Comparison of ENCODE assay signal across 1 cellular context in genomic region chr15:51971353-51972133, GRCh38.
TF ChIP-seq lines count a peak whose summit lies in the region.

TSS of gene LEO1 (minus strand) at chr15:51971778. CDS start at chr15:51971745, 33 bp downstream.

TF ChIP-seq in H1, 55 proteins besides CTCF, POLR2A, EP300 and RAD21 (continued from another document):
- TF ChIP-seq, protein P1, sequence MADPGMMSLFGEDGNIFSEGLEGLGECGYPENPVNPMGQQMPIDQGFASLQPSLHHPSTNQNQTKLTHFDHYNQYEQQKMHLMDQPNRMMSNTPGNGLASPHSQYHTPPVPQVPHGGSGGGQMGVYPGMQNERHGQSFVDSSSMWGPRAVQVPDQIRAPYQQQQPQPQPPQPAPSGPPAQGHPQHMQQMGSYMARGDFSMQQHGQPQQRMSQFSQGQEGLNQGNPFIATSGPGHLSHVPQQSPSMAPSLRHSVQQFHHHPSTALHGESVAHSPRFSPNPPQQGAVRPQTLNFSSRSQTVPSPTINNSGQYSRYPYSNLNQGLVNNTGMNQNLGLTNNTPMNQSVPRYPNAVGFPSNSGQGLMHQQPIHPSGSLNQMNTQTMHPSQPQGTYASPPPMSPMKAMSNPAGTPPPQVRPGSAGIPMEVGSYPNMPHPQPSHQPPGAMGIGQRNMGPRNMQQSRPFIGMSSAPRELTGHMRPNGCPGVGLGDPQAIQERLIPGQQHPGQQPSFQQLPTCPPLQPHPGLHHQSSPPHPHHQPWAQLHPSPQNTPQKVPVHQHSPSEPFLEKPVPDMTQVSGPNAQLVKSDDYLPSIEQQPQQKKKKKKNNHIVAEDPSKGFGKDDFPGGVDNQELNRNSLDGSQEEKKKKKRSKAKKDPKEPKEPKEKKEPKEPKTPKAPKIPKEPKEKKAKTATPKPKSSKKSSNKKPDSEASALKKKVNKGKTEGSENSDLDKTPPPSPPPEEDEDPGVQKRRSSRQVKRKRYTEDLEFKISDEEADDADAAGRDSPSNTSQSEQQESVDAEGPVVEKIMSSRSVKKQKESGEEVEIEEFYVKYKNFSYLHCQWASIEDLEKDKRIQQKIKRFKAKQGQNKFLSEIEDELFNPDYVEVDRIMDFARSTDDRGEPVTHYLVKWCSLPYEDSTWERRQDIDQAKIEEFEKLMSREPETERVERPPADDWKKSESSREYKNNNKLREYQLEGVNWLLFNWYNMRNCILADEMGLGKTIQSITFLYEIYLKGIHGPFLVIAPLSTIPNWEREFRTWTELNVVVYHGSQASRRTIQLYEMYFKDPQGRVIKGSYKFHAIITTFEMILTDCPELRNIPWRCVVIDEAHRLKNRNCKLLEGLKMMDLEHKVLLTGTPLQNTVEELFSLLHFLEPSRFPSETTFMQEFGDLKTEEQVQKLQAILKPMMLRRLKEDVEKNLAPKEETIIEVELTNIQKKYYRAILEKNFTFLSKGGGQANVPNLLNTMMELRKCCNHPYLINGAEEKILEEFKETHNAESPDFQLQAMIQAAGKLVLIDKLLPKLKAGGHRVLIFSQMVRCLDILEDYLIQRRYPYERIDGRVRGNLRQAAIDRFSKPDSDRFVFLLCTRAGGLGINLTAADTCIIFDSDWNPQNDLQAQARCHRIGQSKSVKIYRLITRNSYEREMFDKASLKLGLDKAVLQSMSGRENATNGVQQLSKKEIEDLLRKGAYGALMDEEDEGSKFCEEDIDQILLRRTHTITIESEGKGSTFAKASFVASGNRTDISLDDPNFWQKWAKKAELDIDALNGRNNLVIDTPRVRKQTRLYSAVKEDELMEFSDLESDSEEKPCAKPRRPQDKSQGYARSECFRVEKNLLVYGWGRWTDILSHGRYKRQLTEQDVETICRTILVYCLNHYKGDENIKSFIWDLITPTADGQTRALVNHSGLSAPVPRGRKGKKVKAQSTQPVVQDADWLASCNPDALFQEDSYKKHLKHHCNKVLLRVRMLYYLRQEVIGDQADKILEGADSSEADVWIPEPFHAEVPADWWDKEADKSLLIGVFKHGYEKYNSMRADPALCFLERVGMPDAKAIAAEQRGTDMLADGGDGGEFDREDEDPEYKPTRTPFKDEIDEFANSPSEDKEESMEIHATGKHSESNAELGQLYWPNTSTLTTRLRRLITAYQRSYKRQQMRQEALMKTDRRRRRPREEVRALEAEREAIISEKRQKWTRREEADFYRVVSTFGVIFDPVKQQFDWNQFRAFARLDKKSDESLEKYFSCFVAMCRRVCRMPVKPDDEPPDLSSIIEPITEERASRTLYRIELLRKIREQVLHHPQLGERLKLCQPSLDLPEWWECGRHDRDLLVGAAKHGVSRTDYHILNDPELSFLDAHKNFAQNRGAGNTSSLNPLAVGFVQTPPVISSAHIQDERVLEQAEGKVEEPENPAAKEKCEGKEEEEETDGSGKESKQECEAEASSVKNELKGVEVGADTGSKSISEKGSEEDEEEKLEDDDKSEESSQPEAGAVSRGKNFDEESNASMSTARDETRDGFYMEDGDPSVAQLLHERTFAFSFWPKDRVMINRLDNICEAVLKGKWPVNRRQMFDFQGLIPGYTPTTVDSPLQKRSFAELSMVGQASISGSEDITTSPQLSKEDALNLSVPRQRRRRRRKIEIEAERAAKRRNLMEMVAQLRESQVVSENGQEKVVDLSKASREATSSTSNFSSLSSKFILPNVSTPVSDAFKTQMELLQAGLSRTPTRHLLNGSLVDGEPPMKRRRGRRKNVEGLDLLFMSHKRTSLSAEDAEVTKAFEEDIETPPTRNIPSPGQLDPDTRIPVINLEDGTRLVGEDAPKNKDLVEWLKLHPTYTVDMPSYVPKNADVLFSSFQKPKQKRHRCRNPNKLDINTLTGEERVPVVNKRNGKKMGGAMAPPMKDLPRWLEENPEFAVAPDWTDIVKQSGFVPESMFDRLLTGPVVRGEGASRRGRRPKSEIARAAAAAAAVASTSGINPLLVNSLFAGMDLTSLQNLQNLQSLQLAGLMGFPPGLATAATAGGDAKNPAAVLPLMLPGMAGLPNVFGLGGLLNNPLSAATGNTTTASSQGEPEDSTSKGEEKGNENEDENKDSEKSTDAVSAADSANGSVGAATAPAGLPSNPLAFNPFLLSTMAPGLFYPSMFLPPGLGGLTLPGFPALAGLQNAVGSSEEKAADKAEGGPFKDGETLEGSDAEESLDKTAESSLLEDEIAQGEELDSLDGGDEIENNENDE (IDR thresholded peaks at IDR 0.05; ENCODE audit: insufficient replicate concordance, low read length): no peak
- TF ChIP-seq TAF7 (optimal IDR thresholded peaks at IDR 0.05; ENCODE audit: borderline replicate concordance, low read depth, low read length): peak; percentile 64
- TF ChIP-seq KDM1A (IDR thresholded peaks at IDR 0.05; ENCODE audit: borderline replicate concordance, low read length): no peak
- peak; percentile 98 for TF ChIP-seq ASH2L (IDR thresholded peaks at IDR 0.05; ENCODE audit: low read length)
- TF ChIP-seq ZNF274 (IDR thresholded peaks at IDR 0.05; ENCODE audit: borderline replicate concordance, extremely low read depth, low read length): no peak
- TF ChIP-seq ATF2 (IDR thresholded peaks at IDR 0.05; ENCODE audit: low read length): peak; percentile 32; the same call in 1 of the 2 replicates
- TF ChIP-seq EGR1 (IDR thresholded peaks at IDR 0.05; ENCODE audit: borderline replicate concordance, low read depth, low read length): no peak
- peak; percentile 95 for TF ChIP-seq RBBP5 (IDR thresholded peaks at IDR 0.05; ENCODE audit: borderline replicate concordance, low read depth, low read length)
- TF ChIP-seq SAP30 (IDR thresholded peaks at IDR 0.05; ENCODE audit: insufficient read depth, insufficient replicate concordance, low read length): peak; percentile 52
- TF ChIP-seq ATF3 (IDR thresholded peaks at IDR 0.05; ENCODE audit: insufficient read depth, low read depth, low read length): peak; percentile 93
- no peak for TF ChIP-seq BCL11A (IDR thresholded peaks at IDR 0.05; ENCODE audit: low read depth in 2 of 2, low read length in 2 of 2)
- peak; percentile 96 for TF ChIP-seq PHF8 (conservative IDR thresholded peaks at IDR 0.05; ENCODE audit: low read depth, low read length)
- TF ChIP-seq KDM4A (IDR thresholded peaks at IDR 0.05; ENCODE audit: low read depth, low read length, severe bottlenecking): peak; percentile 90
- TF ChIP-seq TAF1 (IDR thresholded peaks at IDR 0.05; ENCODE audit: low read depth, low read length): peak; percentile 88
- TF ChIP-seq NANOG (IDR thresholded peaks at IDR 0.05; ENCODE audit: insufficient read depth, low read depth, low read length, poor library complexity, severe bottlenecking): no peak
- no peak for TF ChIP-seq RFX5 (IDR thresholded peaks at IDR 0.05; ENCODE audit: borderline replicate concordance, low read depth, low read length)
- TF ChIP-seq CTBP2 (IDR thresholded peaks at IDR 0.05; ENCODE audit: borderline replicate concordance, insufficient read depth, insufficient read length, low read length): no peak
- no peak for TF ChIP-seq SP1 (IDR thresholded peaks at IDR 0.05; ENCODE audit: low read depth, low read length)
- peak; percentile 99 for TF ChIP-seq YY1 (IDR thresholded peaks at IDR 0.05; ENCODE audit: low read depth, low read length)
- peak in 1 of 2 experiments; percentile 64; a peak in 2 of 4 replicates for TF ChIP-seq SIN3A (conservative IDR thresholded peaks at IDR 0.05 in 1 of 2, IDR thresholded peaks at IDR 0.05 in 1 of 2; ENCODE audit: low read depth in 1 of 2, low read length in 2 of 2)
- peak; percentile 78 for TF ChIP-seq CREB1 (IDR thresholded peaks at IDR 0.05)
